ENCODE assay signal across 1 cellular context in the genomic region with DNA sequence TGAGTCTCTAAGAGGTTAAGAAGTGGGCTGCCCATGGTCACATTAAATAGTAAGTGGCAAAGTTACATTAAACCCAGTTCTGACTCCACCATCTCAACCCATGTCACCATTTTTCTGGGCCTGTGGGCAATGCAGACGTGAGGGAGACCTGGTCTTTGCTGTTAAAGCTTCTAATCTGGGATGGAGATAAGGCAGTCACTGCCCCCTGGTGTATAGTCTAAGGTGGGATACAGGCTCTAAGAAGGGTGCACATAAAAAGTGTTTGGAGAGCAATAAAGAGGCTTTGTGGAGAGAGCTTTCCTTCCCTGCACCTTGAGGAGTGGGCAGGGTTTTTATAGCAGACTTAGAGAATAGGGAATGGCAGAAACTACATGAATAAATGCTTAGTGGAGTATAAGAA.
TF ChIP-seq lines count a peak whose summit lies in the region.

No MANE protein-coding gene starts in this region.

TF ChIP-seq in HEK293, 187 proteins besides CTCF, POLR2A, EP300 and RAD21 (continued from another document):
- TF ChIP-seq ZBTB11 (tag by site-specific recombination; conservative IDR thresholded peaks at IDR 0.05; ENCODE audit: low read depth) (no peak), ZSCAN16 (tag by site-specific recombination; IDR thresholded peaks at IDR 0.05) (0 out of 2 replicates have a peak, but pooled peaks have one; percentile 29), ZNF747 (tag by site-specific recombination; IDR thresholded peaks at IDR 0.05) (no peak)
- TF ChIP-seq, protein P1, sequence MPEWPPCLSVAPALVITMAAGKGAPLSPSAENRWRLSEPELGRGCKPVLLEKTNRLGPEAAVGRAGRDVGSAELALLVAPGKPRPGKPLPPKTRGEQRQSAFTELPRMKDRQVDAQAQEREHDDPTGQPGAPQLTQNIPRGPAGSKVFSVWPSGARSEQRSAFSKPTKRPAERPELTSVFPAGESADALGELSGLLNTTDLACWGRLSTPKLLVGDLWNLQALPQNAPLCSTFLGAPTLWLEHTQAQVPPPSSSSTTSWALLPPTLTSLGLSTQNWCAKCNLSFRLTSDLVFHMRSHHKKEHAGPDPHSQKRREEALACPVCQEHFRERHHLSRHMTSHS (tag by site-specific recombination; IDR thresholded peaks at IDR 0.05), result no peak
